ENCODE assay signal across 8 cellular contexts in the genomic region with DNA sequence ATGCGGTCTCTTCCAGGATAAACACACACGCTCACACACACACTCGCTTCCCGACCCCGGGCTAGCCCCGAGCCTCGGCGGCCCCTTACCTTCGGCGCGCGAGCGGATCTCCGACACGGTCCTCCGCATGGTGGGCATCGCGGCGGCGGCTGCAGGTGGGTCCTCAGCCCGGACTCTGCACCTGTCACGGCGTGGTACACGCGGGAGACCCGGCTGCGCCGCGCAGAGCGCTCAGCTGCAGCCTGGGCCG. TPM values are rescaled to one million over a fixed set of nuclear protein-coding genes. Genes with fewer than 3 reads are reported as not detected.
DNase-seq lines count a peak whose midpoint lies in the region; TF ChIP-seq lines count a peak whose summit lies in the region.

No MANE protein-coding gene starts in this region.

- H3K4me1 ChIP-seq in CD4-positive, alpha-beta memory T cell (ENCODE audit: insufficient read depth, low read length): peaks cover 27% of the 10 kb centered on the region
- H3K4me1 ChIP-seq in NT2/D1 (ENCODE audit: insufficient read depth, insufficient read length) (no peaks in the 10 kb centered on the region), endocrine pancreas (ENCODE audit: control insufficient read depth, insufficient read depth, low read length) (peaks cover 17% of the 10 kb centered on the region), neutrophil (ENCODE audit: control insufficient read depth in 1 of 2, insufficient read depth in 1 of 2, low read depth in 1 of 2, low read length in 1 of 2) (peaks cover 29 to 36% of the 10 kb centered on the region in 2 experiments)

- H3K9me3 ChIP-seq in CD4-positive, alpha-beta memory T cell (ENCODE audit: control insufficient read depth in 1 of 2, low read length in 2 of 2): no peaks in the 10 kb centered on the region
- H3K9me3 ChIP-seq in NT2/D1 (ENCODE audit: insufficient read depth, low read length) (no peaks in the 10 kb centered on the region), endocrine pancreas (ENCODE audit: control insufficient read depth, low read length) (no peaks in the 10 kb centered on the region), neutrophil (no peaks in the 10 kb centered on the region)

- intact Hi-C loops in CD4-positive, alpha-beta memory T cell (cut with micrococcal nuclease): loop anchor here (2.0 kb wide), 2 partner anchors 22 to 88 kb away; no protein-coding TSS in a partner anchor

- no peaks in the 10 kb centered on the region for H3K27me3 Mint-ChIP-seq in CD4-positive, alpha-beta memory T cell

- peaks cover 18 to 19% of the 10 kb centered on the region in 2 donors for H3K36me3 Mint-ChIP-seq in CD4-positive, alpha-beta memory T cell

- CTCF ChIA-PET in CD4-positive, alpha-beta memory T cell (lab: Charles Lee; ENCODE audit: partially characterized antibody): interaction anchor here (0.9 to 2.4 kb wide), 16 partner anchors 9 to 93 kb away, joined by 3 to 15 read pairs (median 5); no protein-coding TSS in a partner anchor
- CTCF ChIA-PET in RWPE1 (lab: Yijun Ruan, JAX): no interaction called here

- peak overlapping the region; percentile 67 for H3K9ac ChIP-seq in NT2/D1 (ENCODE audit: insufficient read length, low read depth)
- H3K9ac ChIP-seq in endocrine pancreas (ENCODE audit: control insufficient read depth, insufficient read depth, low read length): peak overlapping the region; percentile 62

- POLR2A ChIA-PET in CD4-positive, alpha-beta memory T cell (lab: Charles Lee; ENCODE audit: partially characterized antibody): interaction anchor here (0.6 to 5.7 kb wide), 27 partner anchors 9 to 94 kb away, joined by 3 to 81 read pairs (median 5); no protein-coding TSS in a partner anchor
- POLR2A ChIA-PET in RWPE1 (lab: Yijun Ruan, JAX; ENCODE audit: low non-redundant PET): no interaction called here

- peaks cover 0 to 13% (median 4%) of the 10 kb centered on the region in 8 donors for H3K9me3 Mint-ChIP-seq in CD4-positive, alpha-beta memory T cell

- H3K4me3 Mint-ChIP-seq in CD4-positive, alpha-beta memory T cell: peak overlapping the region; percentile 91 to 99 (median 97)

- no peak for DNase-seq in CD4-positive, alpha-beta memory T cell
- DNase-seq in NT2/D1 (ENCODE audit: low read depth, low spot score) (no peak), RWPE1 (ENCODE audit: low spot score) (no peak), AML-193 (lab: John Stamatoyannopoulos, UW) (no peak), NCI-H1105 treated with DMSO at 0.1 percent for 48 hours (lab: John Stamatoyannopoulos, UW) (no peak)
- DNase-seq in stimulated activated CD4-positive, alpha-beta T cell treated with anti-CD3 and anti-CD28 coated beads, Interleukin-4, amount 100 ng/mL, for 4 hours: no peak

- H3K36me3 ChIP-seq in CD4-positive, alpha-beta memory T cell (ENCODE audit: insufficient read depth, low read length): no peaks in the 10 kb centered on the region
- H3K36me3 ChIP-seq in NT2/D1 (ENCODE audit: insufficient read depth, insufficient read length, low read length) (no peaks in the 10 kb centered on the region), endocrine pancreas (ENCODE audit: control insufficient read depth, insufficient read depth, low read length) (no peaks in the 10 kb centered on the region), neutrophil (no peaks in the 10 kb centered on the region)

- TF ChIP-seq CTCF in neutrophil (IDR thresholded peaks at IDR 0.05): no peak
- no peak for TF ChIP-seq CTCF in RWPE1 (conservative IDR thresholded peaks at IDR 0.05; ENCODE audit: low read depth)

- peak overlapping the region; percentile 66 for H3K27ac ChIP-seq in CD4-positive, alpha-beta memory T cell (ENCODE audit: low read depth, low read length)
- H3K27ac ChIP-seq in neutrophil (peak overlapping the region; percentile 97), RWPE1 (no peak overlapping the region)

- peak overlapping the region in 6 of 7 donors; percentile 88 to 97 (median 94) for H3K27ac Mint-ChIP-seq in CD4-positive, alpha-beta memory T cell

- peak overlapping the region; percentile 62 to 90 for H3K4me3 ChIP-seq in CD4-positive, alpha-beta memory T cell (ENCODE audit: low read length in 2 of 2)
- H3K4me3 ChIP-seq in NT2/D1 (ENCODE audit: insufficient read length, low read depth): peak overlapping the region; percentile 71
- no peak overlapping the region for H3K4me3 ChIP-seq in endocrine pancreas (ENCODE audit: control insufficient read depth, insufficient read depth, low read length)
- H3K4me3 ChIP-seq in neutrophil (ENCODE audit: low read depth in 1 of 2, low read length in 1 of 2): peak overlapping the region; percentile 81

- H3K4me1 Mint-ChIP-seq in CD4-positive, alpha-beta memory T cell: peaks cover 29 to 52% (median 43%) of the 10 kb centered on the region in 4 donors

- H3K27me3 ChIP-seq in CD4-positive, alpha-beta memory T cell (ENCODE audit: insufficient read depth, low read length): no peaks in the 10 kb centered on the region
- peaks cover 17% of the 10 kb centered on the region for H3K27me3 ChIP-seq in NT2/D1 (ENCODE audit: insufficient read depth, insufficient read length)
- no peaks in the 10 kb centered on the region for H3K27me3 ChIP-seq in endocrine pancreas (ENCODE audit: control insufficient read depth, insufficient read depth, low read length)
- no peaks in the 10 kb centered on the region for H3K27me3 ChIP-seq in neutrophil

RNA-seq across cellular contexts. Expression of a gene that starts 0.2 kb away (rescaled TPM):
- 10 to 100 TPM; 25.8 to 33.5 TPM for total RNA-seq in CD4-positive, alpha-beta memory T cell
- polyA plus RNA-seq in CD4-positive, alpha-beta memory T cell: 1 to 10 TPM; 4.3 to 9.6 TPM
